In genomic region chr10:27241640-27242472, GRCh38 we compare ENCODE assay signal across 1 cellular context.
TF ChIP-seq lines count a peak whose summit lies in the region.

No MANE protein-coding gene starts in this region.

TF ChIP-seq in K562, 482 proteins besides CTCF, POLR2A, EP300 and RAD21 (continued from another document):
- no peak for TF ChIP-seq MAX (CRISPR knock-in tag; IDR thresholded peaks at IDR 0.05)
- TF ChIP-seq ARID3A (IDR thresholded peaks at IDR 0.05; ENCODE audit: borderline replicate concordance, low read depth, low read length), result no peak
- TF ChIP-seq ARID2 (IDR thresholded peaks at IDR 0.05), result no peak
- no peak for TF ChIP-seq CREB5 (CRISPR knock-in tag; IDR thresholded peaks at IDR 0.05)
- TF ChIP-seq CGGBP1 (CRISPR knock-in tag; IDR thresholded peaks at IDR 0.05), result no peak; the same call in 1 of the 2 replicates
- no peak for TF ChIP-seq ZNF347 (CRISPR knock-in tag; IDR thresholded peaks at IDR 0.05; ENCODE audit: low read depth)
- no peak for TF ChIP-seq NFIX (CRISPR knock-in tag; IDR thresholded peaks at IDR 0.05; ENCODE audit: low read depth)
- TF ChIP-seq ZFP91 (CRISPR knock-in tag; IDR thresholded peaks at IDR 0.05), result no peak
- TF ChIP-seq DPF2 (IDR thresholded peaks at IDR 0.05), result 0 out of 2 replicates have a peak, but pooled peaks have one; percentile 9
- no peak for TF ChIP-seq IFI16 (CRISPR knock-in tag; IDR thresholded peaks at IDR 0.05)
- peak; percentile 90 for TF ChIP-seq ZNF143 (CRISPR knock-in tag; IDR thresholded peaks at IDR 0.05)
- no peak for TF ChIP-seq ZNF316 (IDR thresholded peaks at IDR 0.05)
- no peak for TF ChIP-seq ZNF79 (CRISPR knock-in tag; IDR thresholded peaks at IDR 0.05; ENCODE audit: low read depth)
